Comparison of ENCODE assay signal across 1 cellular context in genomic region chr1:204147392-204148097, GRCh38.
TF ChIP-seq lines count a peak whose summit lies in the region.

No MANE protein-coding gene starts in this region.

TF ChIP-seq in GM23338, 12 proteins besides CTCF, POLR2A, EP300 and RAD21 (continued from another document):
- TF ChIP-seq, protein P1, sequence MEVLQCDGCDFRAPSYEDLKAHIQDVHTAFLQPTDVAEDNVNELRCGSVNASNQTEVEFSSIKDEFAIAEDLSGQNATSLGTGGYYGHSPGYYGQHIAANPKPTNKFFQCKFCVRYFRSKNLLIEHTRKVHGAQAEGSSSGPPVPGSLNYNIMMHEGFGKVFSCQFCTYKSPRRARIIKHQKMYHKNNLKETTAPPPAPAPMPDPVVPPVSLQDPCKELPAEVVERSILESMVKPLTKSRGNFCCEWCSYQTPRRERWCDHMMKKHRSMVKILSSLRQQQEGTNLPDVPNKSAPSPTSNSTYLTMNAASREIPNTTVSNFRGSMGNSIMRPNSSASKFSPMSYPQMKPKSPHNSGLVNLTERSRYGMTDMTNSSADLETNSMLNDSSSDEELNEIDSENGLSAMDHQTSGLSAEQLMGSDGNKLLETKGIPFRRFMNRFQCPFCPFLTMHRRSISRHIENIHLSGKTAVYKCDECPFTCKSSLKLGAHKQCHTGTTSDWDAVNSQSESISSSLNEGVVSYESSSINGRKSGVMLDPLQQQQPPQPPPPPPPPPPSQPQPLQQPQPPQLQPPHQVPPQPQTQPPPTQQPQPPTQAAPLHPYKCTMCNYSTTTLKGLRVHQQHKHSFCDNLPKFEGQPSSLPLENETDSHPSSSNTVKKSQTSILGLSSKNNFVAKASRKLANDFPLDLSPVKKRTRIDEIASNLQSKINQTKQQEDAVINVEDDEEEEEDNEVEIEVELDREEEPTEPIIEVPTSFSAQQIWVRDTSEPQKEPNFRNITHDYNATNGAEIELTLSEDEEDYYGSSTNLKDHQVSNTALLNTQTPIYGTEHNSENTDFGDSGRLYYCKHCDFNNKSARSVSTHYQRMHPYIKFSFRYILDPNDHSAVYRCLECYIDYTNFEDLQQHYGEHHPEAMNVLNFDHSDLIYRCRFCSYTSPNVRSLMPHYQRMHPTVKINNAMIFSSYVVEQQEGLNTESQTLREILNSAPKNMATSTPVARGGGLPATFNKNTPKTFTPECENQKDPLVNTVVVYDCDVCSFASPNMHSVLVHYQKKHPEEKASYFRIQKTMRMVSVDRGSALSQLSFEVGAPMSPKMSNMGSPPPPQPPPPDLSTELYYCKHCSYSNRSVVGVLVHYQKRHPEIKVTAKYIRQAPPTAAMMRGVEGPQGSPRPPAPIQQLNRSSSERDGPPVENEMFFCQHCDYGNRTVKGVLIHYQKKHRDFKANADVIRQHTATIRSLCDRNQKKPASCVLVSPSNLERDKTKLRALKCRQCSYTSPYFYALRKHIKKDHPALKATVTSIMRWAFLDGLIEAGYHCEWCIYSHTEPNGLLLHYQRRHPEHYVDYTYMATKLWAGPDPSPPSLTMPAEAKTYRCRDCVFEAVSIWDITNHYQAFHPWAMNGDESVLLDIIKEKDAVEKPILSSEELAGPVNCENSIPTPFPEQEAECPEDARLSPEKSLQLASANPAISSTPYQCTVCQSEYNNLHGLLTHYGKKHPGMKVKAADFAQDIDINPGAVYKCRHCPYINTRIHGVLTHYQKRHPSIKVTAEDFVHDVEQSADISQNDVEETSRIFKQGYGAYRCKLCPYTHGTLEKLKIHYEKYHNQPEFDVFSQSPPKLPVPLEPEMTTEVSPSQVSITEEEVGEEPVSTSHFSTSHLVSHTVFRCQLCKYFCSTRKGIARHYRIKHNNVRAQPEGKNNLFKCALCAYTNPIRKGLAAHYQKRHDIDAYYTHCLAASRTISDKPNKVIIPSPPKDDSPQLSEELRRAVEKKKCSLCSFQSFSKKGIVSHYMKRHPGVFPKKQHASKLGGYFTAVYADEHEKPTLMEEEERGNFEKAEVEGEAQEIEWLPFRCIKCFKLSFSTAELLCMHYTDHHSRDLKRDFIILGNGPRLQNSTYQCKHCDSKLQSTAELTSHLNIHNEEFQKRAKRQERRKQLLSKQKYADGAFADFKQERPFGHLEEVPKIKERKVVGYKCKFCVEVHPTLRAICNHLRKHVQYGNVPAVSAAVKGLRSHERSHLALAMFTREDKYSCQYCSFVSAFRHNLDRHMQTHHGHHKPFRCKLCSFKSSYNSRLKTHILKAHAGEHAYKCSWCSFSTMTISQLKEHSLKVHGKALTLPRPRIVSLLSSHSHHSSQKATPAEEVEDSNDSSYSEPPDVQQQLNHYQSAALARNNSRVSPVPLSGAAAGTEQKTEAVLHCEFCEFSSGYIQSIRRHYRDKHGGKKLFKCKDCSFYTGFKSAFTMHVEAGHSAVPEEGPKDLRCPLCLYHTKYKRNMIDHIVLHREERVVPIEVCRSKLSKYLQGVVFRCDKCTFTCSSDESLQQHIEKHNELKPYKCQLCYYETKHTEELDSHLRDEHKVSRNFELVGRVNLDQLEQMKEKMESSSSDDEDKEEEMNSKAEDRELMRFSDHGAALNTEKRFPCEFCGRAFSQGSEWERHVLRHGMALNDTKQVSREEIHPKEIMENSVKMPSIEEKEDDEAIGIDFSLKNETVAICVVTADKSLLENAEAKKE (CRISPR knock-in tag; IDR thresholded peaks at IDR 0.05): no peak
- TF ChIP-seq EZH2phosphoT487 (IDR thresholded peaks at IDR 0.05; ENCODE audit: unreplicated experiment) (no peak), ZNF114 (CRISPR knock-in tag; IDR thresholded peaks at IDR 0.05) (no peak), CREB1 (CRISPR knock-in tag; IDR thresholded peaks at IDR 0.05; ENCODE audit: low read depth) (no peak), ZNF331 (CRISPR knock-in tag; IDR thresholded peaks at IDR 0.05; ENCODE audit: low read depth) (no peak), EZH2 (IDR thresholded peaks at IDR 0.05; ENCODE audit: low read depth, unreplicated experiment) (no peak), STAT1 (IDR thresholded peaks at IDR 0.05; ENCODE audit: unreplicated experiment) (no peak), POLR2AphosphoS5 (IDR thresholded peaks at IDR 0.05; ENCODE audit: low read depth) (no peak), JUNB (IDR thresholded peaks at IDR 0.05; ENCODE audit: unreplicated experiment) (no peak)
